In genomic region chr7:28623863-28624262, GRCh38 we compare ENCODE assay signal across 9 cellular contexts.
DNase-seq lines count a peak whose midpoint lies in the region; ATAC-seq and TF ChIP-seq lines count a peak whose summit lies in the region.
"Had no signal": no experiment of that assay in that cellular context is flagged by ENCODE, and none has a peak within 500 bp of the region (broad histone marks: within the 10 kb centered on the region; RNA-seq: fewer than 3 reads in every experiment).

No MANE protein-coding gene starts in this region.

- no peaks in the 10 kb centered on the region for H3K27me3 ChIP-seq in KMS-11 (ENCODE audit: insufficient read depth, low read depth)

- no peak overlapping the region for H3K27ac Mint-ChIP-seq in activated T-helper 2 cell treated with anti-CD3 and anti-CD28 coated beads, Interferon-gamma antibody, Interleukin-2, Interleukin-4, amounts not matched to agents 10 μg/mL and 5 μg/mL and 100 μg/mL, durations not matched to agents 14 hours and 24 hours and 36 hours
- H3K27ac Mint-ChIP-seq: dendritic cell treated with granulocyte-macrophage colony-stimulating factor and Interleukin-4, amounts not matched to agents 40 ng/mL and 50 ng/mL, for 4 days had no signal

- no peaks in the 10 kb centered on the region for H3K4me1 Mint-ChIP-seq in activated T-helper 2 cell treated with anti-CD3 and anti-CD28 coated beads, Interferon-gamma antibody, Interleukin-2, Interleukin-4, amounts not matched to agents 10 μg/mL and 5 μg/mL and 100 μg/mL, durations not matched to agents 14 hours and 24 hours and 36 hours (ENCODE audit: low read depth)

- ATAC-seq in HG03097 (IDR thresholded peaks at IDR 0.05; ENCODE audit: low FRiP score, unreplicated experiment) = no peak

- no peak overlapping the region for H3K9ac ChIP-seq in KMS-11

- no peaks in the 10 kb centered on the region for H4K20me1 ChIP-seq in KMS-11 (ENCODE audit: insufficient read depth)

- no peaks in the 10 kb centered on the region for H3K79me2 ChIP-seq in KMS-11 (ENCODE audit: insufficient read depth, low read depth)

- no peaks in the 10 kb centered on the region for H3K27me3 Mint-ChIP-seq in activated T-helper 2 cell treated with anti-CD3 and anti-CD28 coated beads, Interferon-gamma antibody, Interleukin-2, Interleukin-4, amounts not matched to agents 10 μg/mL and 5 μg/mL and 100 μg/mL, durations not matched to agents 14 hours and 24 hours and 36 hours (ENCODE audit: low read depth)

- H3K9me3 Mint-ChIP-seq in activated T-helper 2 cell treated with anti-CD3 and anti-CD28 coated beads, Interferon-gamma antibody, Interleukin-2, Interleukin-4, amounts not matched to agents 10 μg/mL and 5 μg/mL and 100 μg/mL, durations not matched to agents 14 hours and 24 hours and 36 hours = no peaks in the 10 kb centered on the region
- H3K9me3 Mint-ChIP-seq: dendritic cell treated with granulocyte-macrophage colony-stimulating factor and Interleukin-4, amounts not matched to agents 40 ng/mL and 50 ng/mL, for 4 days had no signal

- no peak overlapping the region for H3K4me3 Mint-ChIP-seq in activated T-helper 2 cell treated with anti-CD3 and anti-CD28 coated beads, Interferon-gamma antibody, Interleukin-2, Interleukin-4, amounts not matched to agents 10 μg/mL and 5 μg/mL and 100 μg/mL, durations not matched to agents 14 hours and 24 hours and 36 hours (ENCODE audit: low read depth)
- H3K4me3 Mint-ChIP-seq: dendritic cell treated with granulocyte-macrophage colony-stimulating factor and Interleukin-4, amounts not matched to agents 40 ng/mL and 50 ng/mL, for 4 days had no signal

- no peaks in the 10 kb centered on the region for H3K36me3 Mint-ChIP-seq in activated T-helper 2 cell treated with anti-CD3 and anti-CD28 coated beads, Interferon-gamma antibody, Interleukin-2, Interleukin-4, amounts not matched to agents 10 μg/mL and 5 μg/mL and 100 μg/mL, durations not matched to agents 14 hours and 24 hours and 36 hours (ENCODE audit: low read depth)

- no peak overlapping the region for H2AFZ ChIP-seq in KMS-11 (ENCODE audit: low read depth)

- intact Hi-C loops in activated T-helper 2 cell treated with anti-CD3 and anti-CD28 coated beads, Interferon-gamma antibody, Interleukin-2, Interleukin-4, amounts not matched to agents 10 μg/mL and 5 μg/mL and 100 μg/mL, durations not matched to agents 14 hours and 24 hours and 36 hours (cut with micrococcal nuclease) = no loop called here

- no peak overlapping the region for H3K4me2 ChIP-seq in KMS-11

- no peak overlapping the region for H3K4me3 ChIP-seq in KMS-11 (IDR thresholded peaks at IDR 0.05; ENCODE audit: insufficient read depth, low read depth, low read length)

- H3K36me3 ChIP-seq in KMS-11 (ENCODE audit: insufficient read depth) = no peaks in the 10 kb centered on the region

- peaks cover 7% of the 10 kb centered on the region for H3K4me1 ChIP-seq in KMS-11 (ENCODE audit: low read depth, poor library complexity, severe bottlenecking)

- H3K27ac ChIP-seq in KMS-11 (no peak overlapping the region), VCaP (no peak overlapping the region)

- TF ChIP-seq CTCF in KMS-11 (conservative IDR thresholded peaks at IDR 0.05; ENCODE audit: low read depth, low read length) = 0 out of 2 replicates have a peak, but pooled peaks have one; percentile 37
- peak; percentile 73 for TF ChIP-seq CTCF in VCaP (conservative IDR thresholded peaks at IDR 0.05)

- DNase-seq in DMS153 treated with DMSO at 0.1 percent for 48 hours (lab: John Stamatoyannopoulos, UW; ENCODE audit: unreplicated experiment) = peak; percentile 35
- peak; percentile 10 for DNase-seq in midbrain (lab: John Stamatoyannopoulos, UW)
- no peak for DNase-seq in COR-L47 (lab: John Stamatoyannopoulos, UW)
- DNase-seq in stimulated activated CD4-positive, alpha-beta T cell treated with anti-CD3 and anti-CD28 coated beads, Interleukin-4, amount 100 ng/mL, for 1 hour = no peak
- no peak for DNase-seq in activated T-helper 2 cell treated with anti-CD3 and anti-CD28 coated beads, Interferon-gamma antibody, Interleukin-2, Interleukin-4, amounts not matched to agents 10 μg/mL and 5 μg/mL and 100 μg/mL, durations not matched to agents 14 hours and 24 hours and 36 hours (ENCODE audit: low spot score)

Comparison
In these comparisons a context has a peak if more than half of its experiments do, and no peak if none do; other contexts are left out.
1. DNase-seq: peak in DMS153 treated with DMSO at 0.1 percent for 48 hours (single experiment) and midbrain (single experiment); none in COR-L47 (single experiment), stimulated activated CD4-positive, alpha-beta T cell treated with anti-CD3 and anti-CD28 coated beads, Interleukin-4, amount 100 ng/mL, for 1 hour (single experiment) and activated T-helper 2 cell treated with anti-CD3 and anti-CD28 coated beads, Interferon-gamma antibody, Interleukin-2, Interleukin-4, amounts not matched to agents 10 μg/mL and 5 μg/mL and 100 μg/mL, durations not matched to agents 14 hours and 24 hours and 36 hours (single experiment).